ENCODE assay signal across 8 cellular contexts in genomic region chr16:56938664-56939513, GRCh38. TPM values are rescaled to one million over a fixed set of nuclear protein-coding genes. Genes with fewer than 3 reads are reported as not detected.
A peak's percentile ranks its signal among the peaks of the same experiment; 100 is the strongest.
DNase-seq lines count a peak whose midpoint lies in the region; ATAC-seq and TF ChIP-seq lines count a peak whose summit lies in the region.

No MANE protein-coding gene starts in this region.

- peaks cover 92% of the 10 kb centered on the region for H3K36me3 Mint-ChIP-seq in GM23338 (ENCODE audit: low read depth)
- peaks cover 54 to 77% of the 10 kb centered on the region in 2 donors for H3K36me3 Mint-ChIP-seq in activated T-cell treated with anti-CD3 and anti-CD28 coated beads, Interleukin-2, amount 50 U/mL, for 72 hours (ENCODE audit: insufficient read depth in 2 of 2)
- H3K36me3 Mint-ChIP-seq in natural killer cell treated with Interleukin-12 subunit alpha and Interleukin-12 subunit beta and Interleukin-15 and Interleukin-18, amount 100 ng/mL, for 72 hours: peaks cover 60% of the 10 kb centered on the region

- intact Hi-C loops in prostate gland (cut with DNase I): loop anchor here (10.0 kb wide), 1 partner anchor 204 kb away; the partner anchor contains the start of gene NUP93

- DNase-seq in DND-41: no peak
- no peak for DNase-seq in GM23338 (ENCODE audit: low spot score)
- DNase-seq in activated T-cell treated with anti-CD3 and anti-CD28 coated beads, Interleukin-2, amount 50 U/mL, for 72 hours: peak; percentile 71 to 80
- DNase-seq in natural killer cell treated with Interleukin-12 subunit alpha and Interleukin-12 subunit beta and Interleukin-15 and Interleukin-18, amount 100 ng/mL, for 72 hours (ENCODE audit: low spot score): no peak
- no peak for DNase-seq in prostate gland (ENCODE audit: low spot score)
- no peak for DNase-seq in cerebellar cortex (ENCODE audit: low spot score)
- no peak for DNase-seq in SHP77 (lab: John Stamatoyannopoulos, UW)

- H4K20me1 ChIP-seq in DND-41 (ENCODE audit: insufficient read depth, low read length): peaks cover 13% of the 10 kb centered on the region; the same call in 1 of the 2 replicates
- H4K20me1 ChIP-seq in GM23338 (replicated peaks; ENCODE audit: insufficient read depth): peaks cover 16% of the 10 kb centered on the region; the same call in 1 of the 2 replicates

- H3K4me1 Mint-ChIP-seq in GM23338: peaks cover 6% of the 10 kb centered on the region; the same call in 2 of the 3 replicates
- peaks cover 91% of the 10 kb centered on the region for H3K4me1 Mint-ChIP-seq in activated T-cell treated with anti-CD3 and anti-CD28 coated beads, Interleukin-2, amount 50 U/mL, for 72 hours (ENCODE audit: low read depth)
- peaks cover 50 to 64% of the 10 kb centered on the region in 2 donors for H3K4me1 Mint-ChIP-seq in natural killer cell treated with Interleukin-12 subunit alpha and Interleukin-12 subunit beta and Interleukin-15 and Interleukin-18, amount 100 ng/mL, for 72 hours (ENCODE audit: low read depth in 2 of 2)

- peaks cover 3% of the 10 kb centered on the region for H3K27me3 Mint-ChIP-seq in GM23338 (ENCODE audit: insufficient read depth, low read depth, poor library complexity)
- no peaks in the 10 kb centered on the region for H3K27me3 Mint-ChIP-seq in activated T-cell treated with anti-CD3 and anti-CD28 coated beads, Interleukin-2, amount 50 U/mL, for 72 hours (ENCODE audit: low read depth)
- H3K27me3 Mint-ChIP-seq in natural killer cell treated with Interleukin-12 subunit alpha and Interleukin-12 subunit beta and Interleukin-15 and Interleukin-18, amount 100 ng/mL, for 72 hours: no peaks in the 10 kb centered on the region

- ATAC-seq in DND-41 (ENCODE audit: insufficient read depth, low read depth) (no peak), GM23338 (no peak), HG03108 (IDR thresholded peaks at IDR 0.05; ENCODE audit: unreplicated experiment) (no peak)
- peak; percentile 84 to 85 for ATAC-seq in activated T-cell treated with anti-CD3 and anti-CD28 coated beads, Interleukin-2, amount 50 U/mL, for 72 hours (replicated peaks in 1 of 2)
- peak in 1 of 2 donors; percentile 93 for ATAC-seq in natural killer cell treated with Interleukin-12 subunit alpha and Interleukin-12 subunit beta and Interleukin-15 and Interleukin-18, amount 100 ng/mL, for 72 hours

- H3K79me2 ChIP-seq in DND-41 (ENCODE audit: insufficient read depth, low read length) (peaks cover 46% of the 10 kb centered on the region), GM23338 (replicated peaks; ENCODE audit: insufficient read depth) (peaks cover 31% of the 10 kb centered on the region)

- 65% methylated on average over 8 of the region's 8 CpGs for WGBS in prostate gland

- H3K27me3 ChIP-seq in DND-41 (ENCODE audit: insufficient read depth, low read length, poor library complexity) (no peaks in the 10 kb centered on the region), GM23338 (ENCODE audit: insufficient read depth) (no peaks in the 10 kb centered on the region), prostate gland (replicated peaks; ENCODE audit: insufficient read depth) (no peaks in the 10 kb centered on the region)

- peaks cover 32% of the 10 kb centered on the region for H3K4me1 ChIP-seq in DND-41 (ENCODE audit: insufficient read depth, low read length)
- no peaks in the 10 kb centered on the region for H3K4me1 ChIP-seq in GM23338 (ENCODE audit: insufficient read depth)
- peaks cover 4% of the 10 kb centered on the region for H3K4me1 ChIP-seq in prostate gland (replicated peaks)

- peak overlapping the region; percentile 39; the same call in 1 of the 2 replicates for H3K27ac Mint-ChIP-seq in GM23338
- H3K27ac Mint-ChIP-seq in activated T-cell treated with anti-CD3 and anti-CD28 coated beads, Interleukin-2, amount 50 U/mL, for 72 hours: peak overlapping the region; percentile 99
- H3K27ac Mint-ChIP-seq in natural killer cell treated with Interleukin-12 subunit alpha and Interleukin-12 subunit beta and Interleukin-15 and Interleukin-18, amount 100 ng/mL, for 72 hours: peak overlapping the region; percentile 85 to 87

- H3K9me3 ChIP-seq in DND-41 (ENCODE audit: insufficient read depth, low read length, severe bottlenecking): no peaks in the 10 kb centered on the region
- H3K9me3 ChIP-seq in prostate gland: no peaks in the 10 kb centered on the region

- H2AFZ ChIP-seq in DND-41 (ENCODE audit: low read depth, low read length): no peak overlapping the region
- no peak overlapping the region for H2AFZ ChIP-seq in GM23338

- peaks cover 91% of the 10 kb centered on the region for H3K36me3 ChIP-seq in DND-41 (ENCODE audit: insufficient read depth, low read length)
- H3K36me3 ChIP-seq in GM23338 (ENCODE audit: insufficient read depth): peaks cover 80% of the 10 kb centered on the region
- H3K36me3 ChIP-seq in prostate gland: peaks cover 37 to 42% of the 10 kb centered on the region in 2 donors

- H3K9ac ChIP-seq in DND-41 (ENCODE audit: low read depth, low read length): no peak overlapping the region

- 0 out of 2 replicates have a peak overlapping the region, but pooled peaks have one; percentile 0 for H3K4me2 ChIP-seq in DND-41 (ENCODE audit: insufficient read depth, low read length)
- no peak overlapping the region for H3K4me2 ChIP-seq in GM23338

- H3K4me3 Mint-ChIP-seq in GM23338: no peak overlapping the region
- H3K4me3 Mint-ChIP-seq in activated T-cell treated with anti-CD3 and anti-CD28 coated beads, Interleukin-2, amount 50 U/mL, for 72 hours: peak overlapping the region; percentile 99 to 100
- H3K4me3 Mint-ChIP-seq in natural killer cell treated with Interleukin-12 subunit alpha and Interleukin-12 subunit beta and Interleukin-15 and Interleukin-18, amount 100 ng/mL, for 72 hours: peak overlapping the region; percentile 74

- no peak overlapping the region for H3K4me3 ChIP-seq in DND-41 (ENCODE audit: low read depth in 1 of 2, low read length in 2 of 2)
- no peak overlapping the region for H3K4me3 ChIP-seq in GM23338
- H3K4me3 ChIP-seq in prostate gland: peak overlapping the region in 1 of 2 donors; percentile 14

- TF ChIP-seq CTCF in DND-41 (IDR thresholded peaks at IDR 0.05; ENCODE audit: borderline replicate concordance, extremely low read depth, low read length, poor library complexity, severe bottlenecking) (no peak), GM23338 (conservative IDR thresholded peaks at IDR 0.05; ENCODE audit: low read depth in 2 of 2) (no peak), prostate gland (IDR thresholded peaks at IDR 0.05) (no peak)

- no peak for TF ChIP-seq POLR2A in prostate gland (IDR thresholded peaks at IDR 0.05)

- no peaks in the 10 kb centered on the region for H3K9me2 ChIP-seq in GM23338 (ENCODE audit: insufficient read depth)

- no peaks in the 10 kb centered on the region for H3F3A ChIP-seq in GM23338 (replicated peaks; ENCODE audit: low read depth)

- H3K27ac ChIP-seq in DND-41 (ENCODE audit: low read length) (no peak overlapping the region), GM23338 (ENCODE audit: low read depth) (no peak overlapping the region), prostate gland (peak overlapping the region in 1 of 2 donors; percentile 28)

- no peaks in the 10 kb centered on the region for H3K9me3 Mint-ChIP-seq in GM23338
- H3K9me3 Mint-ChIP-seq in activated T-cell treated with anti-CD3 and anti-CD28 coated beads, Interleukin-2, amount 50 U/mL, for 72 hours: no peaks in the 10 kb centered on the region
- H3K9me3 Mint-ChIP-seq in natural killer cell treated with Interleukin-12 subunit alpha and Interleukin-12 subunit beta and Interleukin-15 and Interleukin-18, amount 100 ng/mL, for 72 hours: no peaks in the 10 kb centered on the region

TF ChIP-seq in GM23338, 12 proteins besides CTCF, POLR2A, EP300 and RAD21 (continues in another document):
- TF ChIP-seq ZNF114 (CRISPR knock-in tag; IDR thresholded peaks at IDR 0.05) (no peak), NANOG (IDR thresholded peaks at IDR 0.05; ENCODE audit: borderline replicate concordance) (no peak), EZH2phosphoT487 (IDR thresholded peaks at IDR 0.05; ENCODE audit: unreplicated experiment) (no peak), STAT1 (IDR thresholded peaks at IDR 0.05; ENCODE audit: unreplicated experiment) (no peak), JUNB (IDR thresholded peaks at IDR 0.05; ENCODE audit: unreplicated experiment) (no peak), ZNF331 (CRISPR knock-in tag; IDR thresholded peaks at IDR 0.05; ENCODE audit: low read depth) (no peak)

RNA-seq across cellular contexts. Expression of gene HERPUD1, which starts 6.9 kb away (rescaled TPM):
- total RNA-seq in GM23338 (2014; rRNA removed; shearing (Covaris generic)): 42.7 and 44.1 TPM in 2 replicates
- 33.6 and 41.1 TPM in 2 replicates for polyA plus RNA-seq in GM23338 (2016; fragmentation: Nextera tagmentation; extraction: Ambion mirVana)
- 100 to 1,000 TPM; 350 to 403 TPM for total RNA-seq in activated T-cell treated with anti-CD3 and anti-CD28 coated beads, Interleukin-2, amount 50 U/mL, for 72 hours
- 100 to 1,000 TPM; 127 to 141 TPM for total RNA-seq in natural killer cell treated with Interleukin-12 subunit alpha and Interleukin-12 subunit beta and Interleukin-15 and Interleukin-18, amount 100 ng/mL, for 72 hours
- total RNA-seq in prostate gland: 100 to 1,000 TPM; 365 to 952 TPM

RNA-seq across cellular contexts. Expression of gene CETP, which starts 22.9 kb away (rescaled TPM):
- not detected in 2 replicates for total RNA-seq in GM23338 (2014; rRNA removed; shearing (Covaris generic))
- 0.12 TPM in 1 of 2 replicates, not detected in the other for polyA plus RNA-seq in GM23338 (2016; fragmentation: Nextera tagmentation; extraction: Ambion mirVana)
- total RNA-seq in activated T-cell treated with anti-CD3 and anti-CD28 coated beads, Interleukin-2, amount 50 U/mL, for 72 hours: under 1 TPM in 1 of 2 donors, not detected in 1; 0.36 TPM
- total RNA-seq in natural killer cell treated with Interleukin-12 subunit alpha and Interleukin-12 subunit beta and Interleukin-15 and Interleukin-18, amount 100 ng/mL, for 72 hours: not detected
- total RNA-seq in prostate gland: under 1 TPM in 1 of 2 donors, not detected in 1; 0.40 TPM

RNA-seq across cellular contexts. Expression of gene NLRC5, which starts 50.5 kb away (rescaled TPM):
- total RNA-seq in GM23338 (2014; rRNA removed; shearing (Covaris generic)): 3.9 and 8.1 TPM in 2 replicates
- polyA plus RNA-seq in GM23338 (2016; fragmentation: Nextera tagmentation; extraction: Ambion mirVana): 1.4 and 2.3 TPM in 2 replicates
- 100 to 1,000 TPM; 239 to 256 TPM for total RNA-seq in activated T-cell treated with anti-CD3 and anti-CD28 coated beads, Interleukin-2, amount 50 U/mL, for 72 hours
- 100 to 1,000 TPM; 190 to 316 TPM for total RNA-seq in natural killer cell treated with Interleukin-12 subunit alpha and Interleukin-12 subunit beta and Interleukin-15 and Interleukin-18, amount 100 ng/mL, for 72 hours
- total RNA-seq in prostate gland: 10 to 100 TPM in 1 of 2 donors, 1 to 10 TPM in 1; 9.5 to 31.2 TPM

Comparison
In these comparisons a context has a peak if more than half of its experiments do, and no peak if none do; other contexts are left out.
1. ATAC-seq: peak in activated T-cell treated with anti-CD3 and anti-CD28 coated beads, Interleukin-2, amount 50 U/mL, for 72 hours (2 of 2); none in DND-41 (single experiment), GM23338 (single experiment) and HG03108 (single experiment).
2. DNase-seq: peak in activated T-cell treated with anti-CD3 and anti-CD28 coated beads, Interleukin-2, amount 50 U/mL, for 72 hours (2 of 2); none in DND-41 (single experiment), GM23338 (single experiment), natural killer cell treated with Interleukin-12 subunit alpha and Interleukin-12 subunit beta and Interleukin-15 and Interleukin-18, amount 100 ng/mL, for 72 hours (single experiment), prostate gland (single experiment), cerebellar cortex (single experiment) and SHP77 (0 of 2).
3. H3K27ac Mint-ChIP-seq: peak in every context shown above with its lines; median percentile 99 in activated T-cell treated with anti-CD3 and anti-CD28 coated beads, Interleukin-2, amount 50 U/mL, for 72 hours; 86 in natural killer cell treated with Interleukin-12 subunit alpha and Interleukin-12 subunit beta and Interleukin-15 and Interleukin-18, amount 100 ng/mL, for 72 hours; 39 in GM23338.
4. RNA of gene NLRC5, which starts 50.5 kb away (total RNA-seq): 190 to 316 TPM in natural killer cell treated with Interleukin-12 subunit alpha and Interleukin-12 subunit beta and Interleukin-15 and Interleukin-18, amount 100 ng/mL, for 72 hours and 239 to 256 TPM in activated T-cell treated with anti-CD3 and anti-CD28 coated beads, Interleukin-2, amount 50 U/mL, for 72 hours; 9.5 to 31.2 TPM in prostate gland and 3.9 to 8.1 TPM in GM23338; every median in the first group is over 4 times any median in the second.